Comparison of ENCODE assay signal across 24 cellular contexts in genomic region chr6:32558426-32559057, GRCh38. TPM values are rescaled to one million over a fixed set of nuclear protein-coding genes. Genes with fewer than 3 reads are reported as not detected.
A peak's percentile ranks its signal among the peaks of the same experiment; 100 is the strongest.
DNase-seq lines count a peak whose midpoint lies in the region; ATAC-seq and TF ChIP-seq lines count a peak whose summit lies in the region.
"Had no signal": no experiment of that assay in that cellular context is flagged by ENCODE, and none has a peak within 500 bp of the region (broad histone marks: within the 10 kb centered on the region; RNA-seq: fewer than 3 reads in every experiment).

No MANE protein-coding gene starts in this region.

- H3K4me1 Mint-ChIP-seq in activated naive CD8-positive, alpha-beta T cell treated with anti-CD3 and anti-CD28 coated beads, Interleukin-2, amount 50 U/mL, for 24 hours = peaks cover 3% of the 10 kb centered on the region
- H3K4me1 Mint-ChIP-seq in activated naive CD8-positive, alpha-beta T cell treated with anti-CD3 and anti-CD28 coated beads for 36 hours = no peaks in the 10 kb centered on the region
- H3K4me1 Mint-ChIP-seq in immature natural killer cell = peaks cover 0 to 2% of the 10 kb centered on the region in 2 donors
- H3K4me1 Mint-ChIP-seq: stimulated activated naive CD8-positive, alpha-beta T cell treated with anti-CD3 and anti-CD28 coated beads, Interleukin-15, amount 100 ng/mL, for 72 hours had no signal

- H3F3A ChIP-seq in PC-3 (ENCODE audit: low read length, unreplicated experiment) = no peaks in the 10 kb centered on the region

- no peaks in the 10 kb centered on the region for H3K79me2 ChIP-seq in OCI-LY7 (ENCODE audit: insufficient read depth, low read depth, low read length)
- H3K79me2 ChIP-seq in PC-3 (ENCODE audit: low read length) = no peaks in the 10 kb centered on the region

- no peak overlapping the region for H3K27ac ChIP-seq in OCI-LY7 (ENCODE audit: low read depth, low read length, poor library complexity, severe bottlenecking)
- H3K27ac ChIP-seq in PC-3 (ENCODE audit: low read length) = no peak overlapping the region
- H3K27ac ChIP-seq: coronary artery, pancreas, right atrium auricular region, transverse colon had no signal

- H3K9me3 ChIP-seq in OCI-LY7 (ENCODE audit: low read length) (no peaks in the 10 kb centered on the region), PC-3 (ENCODE audit: low read length) (no peaks in the 10 kb centered on the region)
- H3K9me3 ChIP-seq: pancreas, right atrium auricular region, transverse colon had no signal

- peak overlapping the region; percentile 13 for H3K4me3 Mint-ChIP-seq in activated naive CD8-positive, alpha-beta T cell treated with anti-CD3 and anti-CD28 coated beads, Interleukin-2, amount 50 U/mL, for 24 hours
- no peak overlapping the region for H3K4me3 Mint-ChIP-seq in activated naive CD8-positive, alpha-beta T cell treated with anti-CD3 and anti-CD28 coated beads for 36 hours
- H3K4me3 Mint-ChIP-seq in immature natural killer cell = peak overlapping the region in 3 of 5 donors; percentile 10 to 45 (median 37)
- H3K4me3 Mint-ChIP-seq: nephron progenitor cell; stimulated activated naive CD8-positive, alpha-beta T cell treated with anti-CD3 and anti-CD28 coated beads, Interleukin-15, amount 100 ng/mL, for 72 hours had no signal

- POLR2A ChIA-PET in OCI-LY7 (lab: Charles Lee) = interaction anchor here (1.0 to 2.2 kb wide), 2 partner anchors 28 to 74 kb away, joined by 3 to 9 read pairs; no protein-coding TSS in a partner anchor
- POLR2A ChIA-PET in PC-3 (lab: Charles Lee; ENCODE audit: unreplicated experiment) = no interaction called here

- no peak overlapping the region for H2AFZ ChIP-seq in OCI-LY7 (ENCODE audit: low read length)
- no peak overlapping the region for H2AFZ ChIP-seq in PC-3 (ENCODE audit: low read length)

- DNase-seq in activated naive CD8-positive, alpha-beta T cell treated with anti-CD3 and anti-CD28 coated beads, Interleukin-2, amount 50 U/mL, for 24 hours = no peak
- no peak for DNase-seq in activated naive CD8-positive, alpha-beta T cell treated with anti-CD3 and anti-CD28 coated beads for 36 hours
- DNase-seq in OCI-LY7 (ENCODE audit: low spot score) (no peak), immature natural killer cell (no peak), NCI-H187 treated with DMSO at 0.1 percent for 48 hours (lab: John Stamatoyannopoulos, UW) (no peak), PC-3 (no peak), left ventricle myocardium superior (no peak), SKM-1 treated with dmso at 0.1 percent for 144 hours (lab: John Stamatoyannopoulos, UW; ENCODE audit: unreplicated experiment) (no peak)
- DNase-seq: activated CD4-positive, alpha-beta T cell treated with anti-CD3 and anti-CD28 coated beads, Interleukin-2, amount 50 U/mL, for 4 hours; activated effector memory CD4-positive, alpha-beta T cell treated with anti-CD3 and anti-CD28 coated beads, Interleukin-2, amount 50 U/mL, for 16 hours; KG1; NCI-H1694 treated with DMSO at 0.1 percent for 48 hours; nephron progenitor cell; OCI-M1; pancreas; stimulated activated CD4-positive, alpha-beta T cell treated with anti-CD3 and anti-CD28 coated beads, Interleukin-4, amount 100 ng/mL, for 4 hours; stimulated activated naive CD8-positive, alpha-beta T cell treated with anti-CD3 and anti-CD28 coated beads, Interleukin-15, amount 100 ng/mL, for 72 hours; transverse colon had no signal

- intact Hi-C loops in OCI-LY7 (cut with micrococcal nuclease; ENCODE audit: unreplicated experiment) (no loop called here), PC-3 (cut with micrococcal nuclease) (no loop called here), left ventricle myocardium superior (cut with micrococcal nuclease) (no loop called here)

- H3K36me3 ChIP-seq in OCI-LY7 (ENCODE audit: insufficient read depth, low read length) = peaks cover 8% of the 10 kb centered on the region
- no peaks in the 10 kb centered on the region for H3K36me3 ChIP-seq in PC-3 (ENCODE audit: low read depth, low read length)
- H3K36me3 ChIP-seq: pancreas, right atrium auricular region, transverse colon had no signal

- H3K27me3 ChIP-seq in PC-3 (ENCODE audit: low read length) = no peaks in the 10 kb centered on the region
- H3K27me3 ChIP-seq: pancreas, right atrium auricular region, transverse colon had no signal

- no peak for TF ChIP-seq CTCF in OCI-LY7 (conservative IDR thresholded peaks at IDR 0.05; ENCODE audit: low read length)
- TF ChIP-seq CTCF in PC-3 (conservative IDR thresholded peaks at IDR 0.05; ENCODE audit: low read depth, low read length) = no peak

- CTCF ChIA-PET in OCI-LY7 (lab: Charles Lee; ENCODE audit: unreplicated experiment) (no interaction called here), PC-3 (lab: Charles Lee) (interaction anchor here (0.7 kb wide), 1 partner anchor 36 kb away, joined by 3 read pairs; no protein-coding TSS in a partner anchor)

- H3K36me3 Mint-ChIP-seq in activated naive CD8-positive, alpha-beta T cell treated with anti-CD3 and anti-CD28 coated beads, Interleukin-2, amount 50 U/mL, for 24 hours (ENCODE audit: low read depth) = no peaks in the 10 kb centered on the region
- no peaks in the 10 kb centered on the region for H3K36me3 Mint-ChIP-seq in activated naive CD8-positive, alpha-beta T cell treated with anti-CD3 and anti-CD28 coated beads for 36 hours
- no peaks in the 10 kb centered on the region for H3K36me3 Mint-ChIP-seq in immature natural killer cell

- no peaks in the 10 kb centered on the region for H3K9me2 ChIP-seq in OCI-LY7 (ENCODE audit: insufficient read depth, low read length)
- H3K9me2 ChIP-seq in PC-3 (replicated peaks; ENCODE audit: low read length) = no peaks in the 10 kb centered on the region

- H4K20me1 ChIP-seq in OCI-LY7 (ENCODE audit: insufficient read depth, low read length) = no peaks in the 10 kb centered on the region
- H4K20me1 ChIP-seq in PC-3 (ENCODE audit: low read length) = no peaks in the 10 kb centered on the region

- no peak for ATAC-seq in activated naive CD8-positive, alpha-beta T cell treated with anti-CD3 and anti-CD28 coated beads, Interleukin-2, amount 50 U/mL, for 24 hours
- ATAC-seq in PC-3 (no peak), left ventricle myocardium superior (no peak)
- ATAC-seq: stimulated activated naive CD8-positive, alpha-beta T cell treated with anti-CD3 and anti-CD28 coated beads, Interleukin-15, amount 100 ng/mL, for 72 hours had no signal

- BruUV-seq in OCI-LY7 (replicated peaks; lab: Mats Ljungman, UMichigan) (TSS peak; percentile 94), PC-3 (replicated peaks; lab: Mats Ljungman, UMichigan) (no TSS peak)

- H3K9ac ChIP-seq in PC-3 (ENCODE audit: low read length) = no peak overlapping the region

- H3K4me2 ChIP-seq in OCI-LY7 (ENCODE audit: low read length) = no peak overlapping the region
- no peak overlapping the region for H3K4me2 ChIP-seq in PC-3 (ENCODE audit: low read length)

- H3K9me3 Mint-ChIP-seq in activated naive CD8-positive, alpha-beta T cell treated with anti-CD3 and anti-CD28 coated beads, Interleukin-2, amount 50 U/mL, for 24 hours = no peaks in the 10 kb centered on the region
- H3K9me3 Mint-ChIP-seq in activated naive CD8-positive, alpha-beta T cell treated with anti-CD3 and anti-CD28 coated beads for 36 hours = no peaks in the 10 kb centered on the region
- no peaks in the 10 kb centered on the region for H3K9me3 Mint-ChIP-seq in immature natural killer cell
- H3K9me3 Mint-ChIP-seq: stimulated activated naive CD8-positive, alpha-beta T cell treated with anti-CD3 and anti-CD28 coated beads, Interleukin-15, amount 100 ng/mL, for 72 hours had no signal

- H3K27me3 Mint-ChIP-seq in activated naive CD8-positive, alpha-beta T cell treated with anti-CD3 and anti-CD28 coated beads, Interleukin-2, amount 50 U/mL, for 24 hours = peaks cover 3% of the 10 kb centered on the region
- H3K27me3 Mint-ChIP-seq in activated naive CD8-positive, alpha-beta T cell treated with anti-CD3 and anti-CD28 coated beads for 36 hours = no peaks in the 10 kb centered on the region
- peaks cover 0 to 10% (median 0%) of the 10 kb centered on the region in 3 donors for H3K27me3 Mint-ChIP-seq in immature natural killer cell (ENCODE audit: low read depth in 3 of 3)

- H3K27ac Mint-ChIP-seq in activated naive CD8-positive, alpha-beta T cell treated with anti-CD3 and anti-CD28 coated beads, Interleukin-2, amount 50 U/mL, for 24 hours = no peak overlapping the region
- H3K27ac Mint-ChIP-seq in activated naive CD8-positive, alpha-beta T cell treated with anti-CD3 and anti-CD28 coated beads for 36 hours = no peak overlapping the region
- peak overlapping the region in 2 of 6 donors; percentile 12 to 31 for H3K27ac Mint-ChIP-seq in immature natural killer cell

- H3K4me3 ChIP-seq in OCI-LY7 (ENCODE audit: low read depth, low read length, poor library complexity, severe bottlenecking) = no peak overlapping the region
- no peak overlapping the region for H3K4me3 ChIP-seq in PC-3 (ENCODE audit: low read length)
- H3K4me3 ChIP-seq: coronary artery, pancreas, right atrium auricular region, transverse colon had no signal

- H3K4me1 ChIP-seq in OCI-LY7 (ENCODE audit: insufficient read depth, low read length, poor library complexity, severe bottlenecking) = no peaks in the 10 kb centered on the region
- H3K4me1 ChIP-seq in PC-3 (ENCODE audit: insufficient read depth, low read length) = no peaks in the 10 kb centered on the region
- H3K4me1 ChIP-seq: pancreas, right atrium auricular region, transverse colon had no signal

RNA-seq across cellular contexts. Expression of gene HLA-DRB5, which starts 28.5 kb away (rescaled TPM):
- total RNA-seq in activated naive CD8-positive, alpha-beta T cell treated with anti-CD3 and anti-CD28 coated beads for 36 hours = under 1 TPM; 0.28 to 0.52 TPM
- total RNA-seq in OCI-LY7 (2014; rRNA removed; shearing (Covaris generic)) = 1.9 and 2.2 TPM in 2 replicates
- total RNA-seq in OCI-LY7 (2022) = 5.0 and 6.1 TPM in 2 replicates
- 100 to 1,000 TPM in 1 of 3 donors, 10 to 100 TPM in 1, 1 to 10 TPM in 1; 3.0 to 171 (median 16.0) TPM for polyA plus RNA-seq in immature natural killer cell
- total RNA-seq in PC-3 (2014; rRNA removed) = not detected in 2 replicates
- total RNA-seq in left ventricle myocardium superior = 19.5 TPM
- total RNA-seq: A673, bronchial epithelial cell, G401 had no signal
- polyA plus RNA-seq: BJ, pancreas had no signal

RNA-seq across cellular contexts. Expression of gene HLA-DRB1, which starts 31.1 kb away (rescaled TPM):
- 1 to 10 TPM; 4.2 to 5.1 TPM for total RNA-seq in activated naive CD8-positive, alpha-beta T cell treated with anti-CD3 and anti-CD28 coated beads for 36 hours
- total RNA-seq in OCI-LY7 (2014; rRNA removed; shearing (Covaris generic)) = 132 and 156 TPM in 2 replicates
- total RNA-seq in OCI-LY7 (2022) (98.1 and 111 TPM in 2 replicates), PC-3 (2014; rRNA removed) (not detected in 2 replicates), left ventricle myocardium superior (34.3 TPM)
- 100 to 1,000 TPM in 2 of 3 donors, 10 to 100 TPM in 1; 45.8 to 435 (median 268) TPM for polyA plus RNA-seq in immature natural killer cell
- total RNA-seq: A673, bronchial epithelial cell, G401 had no signal
- polyA plus RNA-seq: BJ had no signal
